Comparison of ENCODE assay signal across 8 cellular contexts in genomic region chr3:186570096-186570940, GRCh38.
DNase-seq lines count a peak whose midpoint lies in the region; ATAC-seq lines count a peak whose summit lies in the region.

DNAJB11 (plus strand) TSS chr3:186570720; CDS start chr3:186570898, 178 bp downstream.

- ATAC-seq in GM19372 (IDR thresholded peaks at IDR 0.05; ENCODE audit: low read depth, unreplicated experiment), result peak; percentile 83
- ATAC-seq in HG03558 (IDR thresholded peaks at IDR 0.05; ENCODE audit: extremely low read depth, unreplicated experiment), result peak; percentile 78

- DNase-seq in C1 segment of cervical spinal cord (lab: John Stamatoyannopoulos, UW), result peak; percentile 90 to 100 (median 98)
- DNase-seq in NCI-H748 treated with DMSO at 0.1 percent for 48 hours (lab: John Stamatoyannopoulos, UW), result peak; percentile 92
- DNase-seq in activated CD4-positive, alpha-beta T cell treated with anti-CD3 and anti-CD28 coated beads, Interleukin-2, amount 50 U/mL, for 24 hours (ENCODE audit: low read depth in 1 of 2, low spot score in 1 of 2), result peak; percentile 91 to 99
- peak; percentile 100 for DNase-seq in dedifferentiated amniotic fluid mesenchymal stem cell (ENCODE audit: extremely low spot score)
- DNase-seq in left kidney (ENCODE audit: low read depth, low spot score), result peak; percentile 100
- peak; percentile 97 for DNase-seq in stimulated activated CD4-positive, alpha-beta T cell treated with anti-CD3 and anti-CD28 coated beads, Interleukin-2, amount 100 ng/mL, for 24 hours

Comparison
In these comparisons a context has a peak if more than half of its experiments do, and no peak if none do; other contexts are left out.
1. Peak in every context shown above with its lines: DNase-seq and ATAC-seq.